Comparison of ENCODE assay signal across 8 cellular contexts in genomic region chrX:107777536-107777832, GRCh38. TPM values are rescaled to one million over a fixed set of nuclear protein-coding genes. Genes with fewer than 3 reads are reported as not detected.
DNase-seq lines count a peak whose midpoint lies in the region; ATAC-seq, FAIRE-seq and TF ChIP-seq lines count a peak whose summit lies in the region.

NCBP2L (plus strand) TSS chrX:107777733; CDS start chrX:107794221, 16,488 bp downstream.

- peaks cover 0 to 14% (median 3%) of the 10 kb centered on the region in 10 experiments; a peak in 4 of 20 replicates for H3K4me1 ChIP-seq in BLaER1 treated with 17β-estradiol and CSF1 and Interleukin-3, amounts not matched to agents 10 nM and 100 nM
- H3K4me1 ChIP-seq in OCI-LY1 (ENCODE audit: insufficient read depth, low read length, severe bottlenecking) (peaks cover 10% of the 10 kb centered on the region), H1 (replicated peaks in 1 of 4; ENCODE audit: control insufficient read depth in 3 of 4, insufficient read depth in 4 of 4, low read length in 3 of 4) (peaks cover 0 to 10% (median 6%) of the 10 kb centered on the region in 4 experiments), neuronal stem cell (ENCODE audit: control insufficient read depth in 2 of 2, insufficient read depth in 1 of 2, low read depth in 1 of 2, low read length in 2 of 2) (peaks cover 3 to 7% of the 10 kb centered on the region in 2 donors)

- peaks cover 4% of the 10 kb centered on the region; the same call in 1 of the 2 replicates for H3K23me2 ChIP-seq in H1 (ENCODE audit: low read depth, low read length)

- TF ChIP-seq RAD21 in H1 (IDR thresholded peaks at IDR 0.05 in 1 of 2, conservative IDR thresholded peaks at IDR 0.05 in 1 of 2; ENCODE audit: low read depth in 2 of 2, low read length in 2 of 2), result no peak

- CTCF ChIA-PET in H1 (lab: Charles Lee; ENCODE audit: partially characterized antibody), result interaction anchor here (0.6 to 10.8 kb wide), 26 partner anchors 8 to 836 kb away, joined by 3 to 209 read pairs (median 4); partner anchors contain the start of gene PRPS1

- ATAC-seq in HG03025 (IDR thresholded peaks at IDR 0.05; ENCODE audit: low FRiP score, unreplicated experiment), result no peak

- H3K18ac ChIP-seq in H1 (ENCODE audit: extremely low read depth, low read length) (no peak within 1 kb of the TSS), neuronal stem cell (ENCODE audit: low read length) (no peak within 1 kb of the TSS)

- H3F3A ChIP-seq in OCI-LY1 (ENCODE audit: insufficient read depth, low read length), result no peaks in the 10 kb centered on the region

- H2AK5ac ChIP-seq in H1 (ENCODE audit: low read depth, low read length) (no peak within 1 kb of the TSS), neuronal stem cell (ENCODE audit: low read depth, low read length) (no peak within 1 kb of the TSS)

- H3K36me3 ChIP-seq in BLaER1 treated with 17β-estradiol and CSF1 and Interleukin-3, amounts not matched to agents 10 nM and 100 nM, result no peaks in the 10 kb centered on the region
- H3K36me3 ChIP-seq in OCI-LY1 (ENCODE audit: insufficient read depth, low read length) (no peaks in the 10 kb centered on the region), H1 (ENCODE audit: control insufficient read depth in 2 of 4, insufficient read depth in 4 of 4, low read length in 3 of 4) (no peaks in the 10 kb centered on the region), neuronal stem cell (replicated peaks in 1 of 2; ENCODE audit: control insufficient read depth in 2 of 2, insufficient read depth in 2 of 2, low read length in 2 of 2) (no peaks in the 10 kb centered on the region)

- H4K8ac ChIP-seq in H1 (ENCODE audit: extremely low read depth, insufficient read depth, low read length) (no peak within 1 kb of the TSS), neuronal stem cell (ENCODE audit: low read depth, low read length) (no peak within 1 kb of the TSS)

- no peak within 1 kb of the TSS for H4K5ac ChIP-seq in H1 (ENCODE audit: insufficient read length, low read depth, low read length)

- no peak for TF ChIP-seq POLR2A in H1 (IDR thresholded peaks at IDR 0.05; ENCODE audit: control extremely low read depth in 1 of 2, low read depth in 2 of 2, low read length in 2 of 2)

- no peak for DNase-seq in H1 (ENCODE audit: low read depth in 1 of 2, low spot score in 2 of 2)
- no peak for DNase-seq in neuronal stem cell (ENCODE audit: low spot score)
- no peak for DNase-seq in kidney tubule cell (ENCODE audit: low spot score)
- DNase-seq in NCI-H774 (lab: John Stamatoyannopoulos, UW), result no peak
- DNase-seq in mesenteric fat pad (ENCODE audit: low spot score), result no peak

- peak within 1 kb of the TSS in 7 of 11 experiments; percentile 28 to 68 (median 55); a peak in 8 of 22 replicates for H3K9ac ChIP-seq in BLaER1 treated with 17β-estradiol and CSF1 and Interleukin-3, amounts not matched to agents 10 nM and 100 nM
- H3K9ac ChIP-seq in OCI-LY1 (ENCODE audit: low read length) (no peak within 1 kb of the TSS), H1 (replicated peaks in 1 of 4; ENCODE audit: extremely low read depth in 1 of 4, low read depth in 3 of 4, low read length in 3 of 4) (no peak within 1 kb of the TSS), neuronal stem cell (ENCODE audit: low read depth, low read length, poor library complexity) (no peak within 1 kb of the TSS)

- no peaks in the 10 kb centered on the region for H3K9me2 ChIP-seq in OCI-LY1 (ENCODE audit: low read depth, low read length)

- H3K23ac ChIP-seq in H1 (ENCODE audit: insufficient read length) (no peak within 1 kb of the TSS), neuronal stem cell (ENCODE audit: low read depth, low read length, poor library complexity) (no peak within 1 kb of the TSS)

- H3K79me1 ChIP-seq in H1 (ENCODE audit: low read depth, low read length), result no peaks in the 10 kb centered on the region
- no peaks in the 10 kb centered on the region for H3K79me1 ChIP-seq in neuronal stem cell (ENCODE audit: low read depth, low read length)

- H3K4ac ChIP-seq in H1 (replicated peaks; ENCODE audit: insufficient read length, low read depth, low read length) (no peak within 1 kb of the TSS), neuronal stem cell (ENCODE audit: low read length) (no peak within 1 kb of the TSS)

- no peak within 1 kb of the TSS for H2BK20ac ChIP-seq in H1 (ENCODE audit: low read length)

- no peak within 1 kb of the TSS for H3K14ac ChIP-seq in H1 (ENCODE audit: insufficient read length)
- no peak within 1 kb of the TSS for H3K14ac ChIP-seq in neuronal stem cell (ENCODE audit: low read length)

- H2BK5ac ChIP-seq in H1 (ENCODE audit: low read depth, low read length) (no peak within 1 kb of the TSS), neuronal stem cell (ENCODE audit: low read length) (no peak within 1 kb of the TSS)

- peaks cover 0 to 11% (median 0%) of the 10 kb centered on the region in 11 experiments; a peak in 7 of 22 replicates for H4K20me1 ChIP-seq in BLaER1 treated with 17β-estradiol and CSF1 and Interleukin-3, amounts not matched to agents 10 nM and 100 nM
- H4K20me1 ChIP-seq in OCI-LY1 (ENCODE audit: insufficient read depth, low read length), result no peaks in the 10 kb centered on the region
- no peaks in the 10 kb centered on the region for H4K20me1 ChIP-seq in H1 (replicated peaks in 1 of 2; ENCODE audit: control insufficient read depth in 1 of 2, insufficient read depth in 2 of 2, low read length in 2 of 2)

- no peaks in the 10 kb centered on the region for H3K9me3 ChIP-seq in BLaER1 treated with 17β-estradiol and CSF1 and Interleukin-3, amounts not matched to agents 10 nM and 100 nM (replicated peaks in 1 of 11)
- no peaks in the 10 kb centered on the region for H3K9me3 ChIP-seq in OCI-LY1 (ENCODE audit: low read length)
- no peaks in the 10 kb centered on the region for H3K9me3 ChIP-seq in H1 (ENCODE audit: insufficient read depth in 2 of 2, low read depth in 1 of 2, low read length in 1 of 2)
- H3K9me3 ChIP-seq in neuronal stem cell (replicated peaks in 1 of 2; ENCODE audit: control insufficient read depth in 2 of 2, insufficient read depth in 1 of 2, low read depth in 1 of 2, low read length in 2 of 2), result no peaks in the 10 kb centered on the region

- peak within 1 kb of the TSS; percentile 73 to 95 (median 89) for H3K4me2 ChIP-seq in BLaER1 treated with 17β-estradiol and CSF1 and Interleukin-3, amounts not matched to agents 10 nM and 100 nM
- H3K4me2 ChIP-seq in OCI-LY1 (ENCODE audit: low read length) (peak within 1 kb of the TSS; percentile 44), H1 (ENCODE audit: insufficient read depth in 1 of 2, low read depth in 2 of 2, low read length in 2 of 2) (peak within 1 kb of the TSS; percentile 89 to 94), neuronal stem cell (ENCODE audit: insufficient read depth, low read length, poor library complexity, severe bottlenecking) (peak within 1 kb of the TSS; percentile 45)

- no peak within 1 kb of the TSS for H2AFZ ChIP-seq in OCI-LY1 (ENCODE audit: low read length)
- no peak within 1 kb of the TSS for H2AFZ ChIP-seq in H1 (ENCODE audit: low read length)
- peak within 1 kb of the TSS; percentile 89 for H2AFZ ChIP-seq in neuronal stem cell (ENCODE audit: low read length)

- POLR2A ChIA-PET in H1 (lab: Charles Lee; ENCODE audit: partially characterized antibody), result interaction anchor here (0.9 to 1.3 kb wide), 3 partner anchors 60 to 122 kb away, joined by 3 to 6 read pairs (median 4); no protein-coding TSS in a partner anchor

- H3K27me3 ChIP-seq in BLaER1 treated with 17β-estradiol and CSF1 and Interleukin-3, amounts not matched to agents 10 nM and 100 nM, result peaks cover 55 to 80% (median 70%) of the 10 kb centered on the region in 11 experiments
- H3K27me3 ChIP-seq in OCI-LY1 (ENCODE audit: insufficient read depth, low read length) (no peaks in the 10 kb centered on the region), H1 (replicated peaks in 1 of 4; ENCODE audit: control insufficient read depth in 3 of 4, extremely low read depth in 1 of 4, insufficient read depth in 3 of 4, low read length in 3 of 4) (peaks cover 20 to 39% (median 32%) of the 10 kb centered on the region in 4 experiments), neuronal stem cell (ENCODE audit: control insufficient read depth in 3 of 3, insufficient read depth in 3 of 3, low read depth in 1 of 3, low read length in 3 of 3) (peaks cover 2 to 44% (median 29%) of the 10 kb centered on the region in 3 experiments)

- H4K91ac ChIP-seq in H1 (replicated peaks; ENCODE audit: insufficient read length, low read length) (no peak within 1 kb of the TSS), neuronal stem cell (ENCODE audit: low read depth, low read length, poor library complexity) (no peak within 1 kb of the TSS)

- no peak for FAIRE-seq in H1 (lab: Jason Lieb, UNC)

- TF ChIP-seq EP300 in H1 (IDR thresholded peaks at IDR 0.05; ENCODE audit: borderline replicate concordance in 1 of 2, low read depth in 2 of 2, low read length in 2 of 2), result no peak

- no peak within 1 kb of the TSS for H3K27ac ChIP-seq in BLaER1 treated with 17β-estradiol and CSF1 and Interleukin-3, amounts not matched to agents 10 nM and 100 nM
- H3K27ac ChIP-seq in OCI-LY1 (ENCODE audit: low read depth, low read length, poor library complexity, severe bottlenecking) (no peak within 1 kb of the TSS), H1 (ENCODE audit: low read depth, low read length) (no peak within 1 kb of the TSS), neuronal stem cell (replicated peaks; ENCODE audit: low read length) (no peak within 1 kb of the TSS)

- no peak within 1 kb of the TSS for H3K56ac ChIP-seq in H1 (replicated peaks; ENCODE audit: insufficient read length, low read depth, low read length)

- 98% methylated on average over 6 of the region's 6 CpGs; no CpG with 5 or more reads in 1 of the 2 experiments for WGBS in H1 (ENCODE audit: extremely low coverage in 1 of 2, insufficient coverage in 1 of 2, insufficient read length in 1 of 2, insufficient replicate concordance in 2 of 2, low coverage in 1 of 2, low lambda C conversion rate in 2 of 2, missing lambda C conversion rate in 1 of 2), 2 experiments
- WGBS in neuronal stem cell (ENCODE audit: extremely low coverage in 2 of 2, insufficient read length in 2 of 2, insufficient replicate concordance in 1 of 2), 2 donors, result no CpG with 5 or more reads among the region's 6 CpGs

- TF ChIP-seq CTCF in OCI-LY1 (IDR thresholded peaks at IDR 0.05; ENCODE audit: low read length) (no peak), H1 (IDR thresholded peaks at IDR 0.05; ENCODE audit: control extremely low read depth in 1 of 3, insufficient read depth in 1 of 3, low read depth in 1 of 3, low read length in 3 of 3) (no peak)

- no peak within 1 kb of the TSS for H2BK15ac ChIP-seq in H1 (ENCODE audit: low read length)
- H2BK15ac ChIP-seq in neuronal stem cell (ENCODE audit: low read length), result no peak within 1 kb of the TSS

- no peaks in the 10 kb centered on the region for H3K79me2 ChIP-seq in OCI-LY1 (ENCODE audit: insufficient read depth, low read length)
- no peaks in the 10 kb centered on the region for H3K79me2 ChIP-seq in H1 (ENCODE audit: control insufficient read depth in 1 of 2, insufficient read depth in 2 of 2, low read length in 2 of 2)

- peak within 1 kb of the TSS; percentile 50 to 71 (median 56); a peak in 19 of 20 replicates for H3K4me3 ChIP-seq in BLaER1 treated with 17β-estradiol and CSF1 and Interleukin-3, amounts not matched to agents 10 nM and 100 nM
- H3K4me3 ChIP-seq in OCI-LY1 (ENCODE audit: low read depth, low read length, poor library complexity, severe bottlenecking) (no peak within 1 kb of the TSS), H1 (ENCODE audit: extremely low read depth in 1 of 4, insufficient read depth in 2 of 4, low read depth in 3 of 4, low read length in 4 of 4) (peak within 1 kb of the TSS; percentile 26 to 62 (median 41); a peak in 5 of 8 replicates), neuronal stem cell (ENCODE audit: low read length in 2 of 2) (no peak within 1 kb of the TSS)

- no peak within 1 kb of the TSS for H2BK120ac ChIP-seq in H1 (replicated peaks; ENCODE audit: low read depth, low read length)
- no peak within 1 kb of the TSS for H2BK120ac ChIP-seq in neuronal stem cell (ENCODE audit: low read depth, low read length)

- H2BK12ac ChIP-seq in H1 (ENCODE audit: low read depth, low read length) (no peak within 1 kb of the TSS), neuronal stem cell (ENCODE audit: low read length) (no peak within 1 kb of the TSS)

RNA-seq across cellular contexts. Expression of gene NCBP2L, which starts in this region (rescaled TPM):
- not detected in 2 replicates for total RNA-seq in H1 (2021; fragmentation: NEBNext Ultra II Directional; extraction: Animal tissue kit (Norgen Biotek cat#: 25700))
- polyA plus RNA-seq in H1 (2011; rRNA removed), result not detected in 2 replicates
- polyA plus RNA-seq in H1 (2011; cell fraction: cytosol; rRNA removed), result not detected
- polyA plus RNA-seq in H1 (2011; cell fraction: nucleus; rRNA removed), result not detected
- polyA plus RNA-seq in H1 (2012, experiment 1 of 2), result not detected in 4 replicates
- not detected for polyA plus RNA-seq in H1 (2012, experiment 2 of 2)
- not detected for polyA plus RNA-seq in H1 (2013, experiment 1 of 2)
- polyA plus RNA-seq in H1 (2013, experiment 2 of 2), result not detected
- polyA minus RNA-seq in H1 (2011; rRNA and poly(A)+ RNA removed), result not detected in 2 replicates
- not detected for polyA minus RNA-seq in H1 (2011; cell fraction: cytosol; rRNA and poly(A)+ RNA removed)
- polyA minus RNA-seq in H1 (2011; cell fraction: nucleus; rRNA and poly(A)+ RNA removed), result not detected
- polyA plus RNA-seq in neuronal stem cell (2013, experiment 1 of 2), result not detected
- not detected for polyA plus RNA-seq in neuronal stem cell (2013, experiment 2 of 2)
- total RNA-seq in mesenteric fat pad, result not detected

Comparison
In these comparisons a context has a peak if more than half of its experiments do, and no peak if none do; other contexts are left out.
1. H3K4me3 ChIP-seq: peak in BLaER1 treated with 17β-estradiol and CSF1 and Interleukin-3, amounts not matched to agents 10 nM and 100 nM (10 of 10) and H1 (4 of 4); none in OCI-LY1 (single experiment) and neuronal stem cell (0 of 2).
2. H3K9ac ChIP-seq: peak in BLaER1 treated with 17β-estradiol and CSF1 and Interleukin-3, amounts not matched to agents 10 nM and 100 nM (7 of 11); none in OCI-LY1 (single experiment), H1 (0 of 4) and neuronal stem cell (single experiment).
3. Peak in every context shown above with its lines, with median percentiles within 50 percentile points of each other: H3K4me2 ChIP-seq.